9 cellular contexts compared by ENCODE assay signal in the genomic region with DNA sequence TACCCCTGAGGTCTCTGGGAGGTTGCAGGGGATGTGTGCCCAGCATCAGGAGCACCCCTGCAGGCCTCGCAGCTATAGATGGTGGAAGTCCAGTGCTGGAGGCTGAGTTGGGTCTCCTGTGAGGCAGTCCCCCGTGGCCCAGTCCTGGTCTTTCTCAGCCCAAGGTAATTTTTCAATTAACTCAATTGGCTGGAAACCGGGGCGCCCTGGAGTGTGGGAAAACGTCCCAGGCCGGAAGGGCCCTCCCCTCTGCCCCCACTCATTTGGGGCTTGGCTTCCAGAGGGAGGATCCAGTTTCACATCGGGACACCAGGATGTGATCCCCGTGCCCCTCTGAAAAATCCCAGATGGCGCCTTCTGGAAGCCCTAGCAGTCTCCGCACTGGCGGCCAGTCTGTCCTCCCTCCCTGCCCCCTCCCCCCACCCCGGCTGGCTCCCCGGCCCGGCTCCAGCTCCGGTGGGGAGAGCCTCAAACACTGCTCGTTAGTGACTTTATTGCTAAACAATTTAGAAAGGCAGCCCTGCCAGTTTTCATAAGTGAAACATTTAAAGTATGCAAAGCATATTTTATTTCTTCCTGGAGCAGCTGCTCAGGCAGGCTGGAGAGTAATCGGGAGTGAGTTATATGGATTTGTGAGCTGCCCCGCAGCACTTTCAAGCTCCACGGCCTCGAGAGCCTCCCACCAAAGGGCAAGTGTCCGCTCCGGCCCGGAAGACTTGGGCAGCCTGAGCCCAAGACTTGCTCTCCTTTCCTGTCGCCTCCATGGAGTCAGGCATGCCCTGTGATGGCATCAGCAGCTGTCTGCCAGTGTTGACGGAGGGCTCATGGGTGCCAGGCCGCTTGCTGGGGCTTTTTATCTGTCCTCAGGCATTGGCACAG.
DNase-seq lines count a peak whose midpoint lies in the region; FAIRE-seq and TF ChIP-seq lines count a peak whose summit lies in the region.
"Had no signal": no experiment of that assay in that cellular context is flagged by ENCODE, and none has a peak within 500 bp of the region (broad histone marks: within the 10 kb centered on the region; RNA-seq: fewer than 3 reads in every experiment).

No MANE protein-coding gene starts in this region.

- H3K14ac ChIP-seq in H9 (ENCODE audit: insufficient read depth, low read length), result no peak overlapping the region

- H4K8ac ChIP-seq in H9 (replicated peaks; ENCODE audit: insufficient read length, low read depth, low read length), result no peak overlapping the region

- H3K9me3 Mint-ChIP-seq in astrocyte (ENCODE audit: unreplicated experiment) (no peaks in the 10 kb centered on the region), H9 (no peaks in the 10 kb centered on the region; a peak in 1 of 5 replicates)

- no peak overlapping the region for H2AK5ac ChIP-seq in H9 (ENCODE audit: insufficient read length, low read length)

- H4K20me1 ChIP-seq in astrocyte (ENCODE audit: insufficient read depth, low read length), result no peaks in the 10 kb centered on the region
- no peaks in the 10 kb centered on the region for H4K20me1 ChIP-seq in OCI-LY7 (ENCODE audit: insufficient read depth, low read length)
- no peaks in the 10 kb centered on the region for H4K20me1 ChIP-seq in H9 (ENCODE audit: control insufficient read depth, insufficient read depth, insufficient read length)

- FAIRE-seq in astrocyte (lab: Jason Lieb, UNC), result no peak

- H2BK20ac ChIP-seq in H9 (ENCODE audit: low read depth, low read length, poor library complexity, severe bottlenecking), result no peak overlapping the region

- H3K4me1 ChIP-seq in astrocyte (ENCODE audit: insufficient read depth, low read length) (peaks cover 56% of the 10 kb centered on the region), right atrium auricular region (peaks cover 6 to 51% of the 10 kb centered on the region in 2 donors), OCI-LY7 (ENCODE audit: insufficient read depth, low read length, poor library complexity, severe bottlenecking) (no peaks in the 10 kb centered on the region), H9 (ENCODE audit: insufficient read depth, low read length) (peaks cover 4% of the 10 kb centered on the region; the same call in 1 of the 2 replicates)

- peak overlapping the region; percentile 76 for H2AFZ ChIP-seq in astrocyte (ENCODE audit: low read depth, low read length)
- no peak overlapping the region for H2AFZ ChIP-seq in OCI-LY7 (ENCODE audit: low read length)
- H2AFZ ChIP-seq in H9 (ENCODE audit: low read length), result no peak overlapping the region

- CTCF ChIA-PET in OCI-LY7 (lab: Charles Lee; ENCODE audit: unreplicated experiment), result no interaction called here

- H3K27me3 Mint-ChIP-seq in astrocyte (ENCODE audit: low read depth, unreplicated experiment), result no peaks in the 10 kb centered on the region
- no peaks in the 10 kb centered on the region; the same call in 1 of the 2 replicates for H3K27me3 Mint-ChIP-seq in H9 (ENCODE audit: low read depth)

- no peaks in the 10 kb centered on the region for H3K9me2 ChIP-seq in OCI-LY7 (ENCODE audit: insufficient read depth, low read length)

- H3K27ac Mint-ChIP-seq in astrocyte (ENCODE audit: unreplicated experiment), result peak overlapping the region; percentile 95
- H3K27ac Mint-ChIP-seq in H9, result peak overlapping the region in 1 of 3 experiments; percentile 93; a peak in 1 of 7 replicates

- no peak overlapping the region for H2BK15ac ChIP-seq in H9 (ENCODE audit: low read depth, low read length)

- DNase-seq in ELR (ENCODE audit: low read depth), result peak; percentile 62
- DNase-seq in astrocyte (ENCODE audit: low read depth), result peak; percentile 89
- no peak for DNase-seq in right atrium auricular region (ENCODE audit: low spot score)
- peak; percentile 75 for DNase-seq in retinal pigment epithelial cell (ENCODE audit: low read depth)
- no peak for DNase-seq in OCI-LY7 (ENCODE audit: low spot score)
- DNase-seq in Kasumi-1 (lab: John Stamatoyannopoulos, UW), result no peak
- DNase-seq in NAMALWA (ENCODE audit: low spot score), result no peak
- no peak for DNase-seq in H9
- DNase-seq: activated CD8-positive, alpha-beta memory T cell treated with anti-CD3 and anti-CD28 coated beads, Interleukin-2, amount 50 U/mL, for 48 hours had no signal

- H3K4me1 Mint-ChIP-seq in astrocyte (ENCODE audit: low read depth, unreplicated experiment), result peaks cover 59% of the 10 kb centered on the region
- peaks cover 35 to 58% of the 10 kb centered on the region in 2 experiments for H3K4me1 Mint-ChIP-seq in H9

- no peaks in the 10 kb centered on the region for H3K27me3 ChIP-seq in astrocyte (ENCODE audit: insufficient read depth, low read length)
- H3K27me3 ChIP-seq in right atrium auricular region, result no peaks in the 10 kb centered on the region
- no peaks in the 10 kb centered on the region for H3K27me3 ChIP-seq in H9 (ENCODE audit: insufficient read depth, low read length)

- H3K79me1 ChIP-seq in H9 (ENCODE audit: insufficient read depth, low read depth, low read length, poor library complexity, severe bottlenecking), result no peaks in the 10 kb centered on the region

- BruUV-seq in OCI-LY7 (replicated peaks; lab: Mats Ljungman, UMichigan), result no TSS peak

- H2BK120ac ChIP-seq in H9 (ENCODE audit: low read depth, low read length, poor library complexity, severe bottlenecking), result no peak overlapping the region

- peak overlapping the region; percentile 41 for H3K4me3 ChIP-seq in astrocyte (ENCODE audit: insufficient read depth, low read depth, low read length)
- peak overlapping the region in 1 of 2 donors; percentile 20 for H3K4me3 ChIP-seq in right atrium auricular region
- H3K4me3 ChIP-seq in retinal pigment epithelial cell (ENCODE audit: low read length), result peak overlapping the region; percentile 25
- no peak overlapping the region for H3K4me3 ChIP-seq in OCI-LY7 (ENCODE audit: low read depth, low read length, poor library complexity, severe bottlenecking)

- H4K91ac ChIP-seq in H9 (ENCODE audit: insufficient read length, low read depth, low read length), result no peak overlapping the region

- intact Hi-C loops in OCI-LY7 (cut with micrococcal nuclease; ENCODE audit: unreplicated experiment), result no loop called here

- no peak overlapping the region for H3T11ph ChIP-seq in H9 (ENCODE audit: low read length)

- H3K23me2 ChIP-seq in H9 (ENCODE audit: insufficient read length, low read depth, low read length, poor library complexity, severe bottlenecking), result no peaks in the 10 kb centered on the region

- no peak overlapping the region for H3K56ac ChIP-seq in H9 (ENCODE audit: insufficient read length, low read depth, low read length)

- H3K9me3 ChIP-seq in astrocyte (ENCODE audit: insufficient read depth, low read depth, low read length) (no peaks in the 10 kb centered on the region), right atrium auricular region (no peaks in the 10 kb centered on the region), OCI-LY7 (ENCODE audit: low read length) (no peaks in the 10 kb centered on the region), H9 (ENCODE audit: control insufficient read depth, low read depth, low read length) (no peaks in the 10 kb centered on the region)

- no peak overlapping the region for H2BK12ac ChIP-seq in H9 (ENCODE audit: insufficient read length, low read depth, low read length)

- H3K4me3 Mint-ChIP-seq in astrocyte (ENCODE audit: unreplicated experiment), result peak overlapping the region; percentile 45
- H3K4me3 Mint-ChIP-seq in H9, result peak overlapping the region in 1 of 2 experiments; percentile 20; a peak in 1 of 5 replicates

- WGBS in H9 (ENCODE audit: extremely low coverage, insufficient read length, low lambda C conversion rate), result no CpG with 5 or more reads among the region's 26 CpGs

- H3K36me3 ChIP-seq in astrocyte (ENCODE audit: insufficient read depth, low read length) (no peaks in the 10 kb centered on the region), right atrium auricular region (no peaks in the 10 kb centered on the region), OCI-LY7 (ENCODE audit: insufficient read depth, low read length) (no peaks in the 10 kb centered on the region)

- H3K27ac ChIP-seq in astrocyte (ENCODE audit: low read depth, low read length) (peak overlapping the region; percentile 91), right atrium auricular region (peak overlapping the region; percentile 81 to 89), OCI-LY7 (ENCODE audit: low read depth, low read length, poor library complexity, severe bottlenecking) (no peak overlapping the region), H9 (ENCODE audit: insufficient read length, low read depth, low read length) (no peak overlapping the region)

- H3K23ac ChIP-seq in H9 (ENCODE audit: insufficient read length, low read depth, low read length), result no peak overlapping the region

- POLR2A ChIA-PET in OCI-LY7 (lab: Charles Lee), result interaction anchor here (0.6 kb wide), 1 partner anchor 10 kb away, joined by 4 read pairs; no protein-coding TSS in a partner anchor

- H3K9ac ChIP-seq in astrocyte (ENCODE audit: low read length), result peak overlapping the region; percentile 77
- no peak overlapping the region for H3K9ac ChIP-seq in H9 (ENCODE audit: extremely low read depth, insufficient read length, low read length)

- peaks cover 14% of the 10 kb centered on the region for H3K79me2 ChIP-seq in astrocyte (ENCODE audit: insufficient read depth, low read length)
- no peaks in the 10 kb centered on the region for H3K79me2 ChIP-seq in OCI-LY7 (ENCODE audit: insufficient read depth, low read depth, low read length)
- no peaks in the 10 kb centered on the region for H3K79me2 ChIP-seq in H9 (ENCODE audit: insufficient read depth, low read length)

- no peaks in the 10 kb centered on the region for H3K36me3 Mint-ChIP-seq in astrocyte (ENCODE audit: low read depth, unreplicated experiment)
- no peaks in the 10 kb centered on the region for H3K36me3 Mint-ChIP-seq in H9 (ENCODE audit: insufficient read depth in 1 of 3, low read depth in 3 of 3)

- TF ChIP-seq CTCF in astrocyte (IDR thresholded peaks at IDR 0.05; ENCODE audit: insufficient read depth, low read depth, low read length) (no peak), right atrium auricular region (IDR thresholded peaks at IDR 0.05) (no peak), retinal pigment epithelial cell (conservative IDR thresholded peaks at IDR 0.05; ENCODE audit: low read depth, low read length) (no peak), OCI-LY7 (conservative IDR thresholded peaks at IDR 0.05; ENCODE audit: low read length) (no peak), H9 (conservative IDR thresholded peaks at IDR 0.05) (no peak)

- no peak overlapping the region for H3K18ac ChIP-seq in H9 (ENCODE audit: insufficient read length, low read depth, low read length)

- no peak overlapping the region for H3K4ac ChIP-seq in H9 (ENCODE audit: low read depth, low read length)

- no peak overlapping the region for H2BK5ac ChIP-seq in H9 (ENCODE audit: insufficient read length, low read length)

- H4K5ac ChIP-seq in H9 (ENCODE audit: insufficient read length, low read depth, low read length), result no peak overlapping the region

- peak overlapping the region; percentile 80 for H3K4me2 ChIP-seq in astrocyte (ENCODE audit: low read length)
- H3K4me2 ChIP-seq in OCI-LY7 (ENCODE audit: low read length), result no peak overlapping the region
- H3K4me2 ChIP-seq in H9 (ENCODE audit: insufficient read depth, insufficient read length, low read length), result no peak overlapping the region

Comparison
In these comparisons a context has a peak if more than half of its experiments do, and no peak if none do; other contexts are left out.
1. DNase-seq: peak in ELR (single experiment), astrocyte (single experiment) and retinal pigment epithelial cell (single experiment); none in right atrium auricular region (single experiment), OCI-LY7 (single experiment), Kasumi-1 (0 of 2), NAMALWA (single experiment) and H9 (single experiment).
2. H3K27ac ChIP-seq: peak in astrocyte (single experiment) and right atrium auricular region (2 of 2); none in OCI-LY7 (single experiment) and H9 (single experiment).